ENCODE assay signal across 8 cellular contexts in genomic region chr7:134431805-134432204, GRCh38. TPM values are rescaled to one million over a fixed set of nuclear protein-coding genes. Genes with fewer than 3 reads are reported as not detected.
DNase-seq lines count a peak whose midpoint lies in the region; ATAC-seq and TF ChIP-seq lines count a peak whose summit lies in the region.

No MANE protein-coding gene starts in this region.

- no peaks in the 10 kb centered on the region for H3K36me3 Mint-ChIP-seq in IgD-negative memory B cell
- no peaks in the 10 kb centered on the region for H3K36me3 Mint-ChIP-seq in MCF 10A (ENCODE audit: insufficient read depth, unreplicated experiment)
- no peaks in the 10 kb centered on the region for H3K36me3 Mint-ChIP-seq in naive B cell

- ATAC-seq in naive B cell (ENCODE audit: low read depth in 2 of 2) (no peak), HG02678 (IDR thresholded peaks at IDR 0.05; ENCODE audit: unreplicated experiment) (no peak)

- peak overlapping the region in 7 of 11 experiments; percentile 44 to 74 (median 70); a peak in 5 of 22 replicates for H3K9ac ChIP-seq in BLaER1 treated with 17β-estradiol and CSF1 and Interleukin-3, amounts not matched to agents 10 nM and 100 nM

- peak overlapping the region in 1 of 3 donors; percentile 71 for H3K27ac Mint-ChIP-seq in IgD-negative memory B cell
- H3K27ac Mint-ChIP-seq in MCF 10A (ENCODE audit: low read depth, unreplicated experiment): no peak overlapping the region
- H3K27ac Mint-ChIP-seq in naive B cell: peak overlapping the region in 2 of 6 donors; percentile 30 to 79

- intact Hi-C loops in MCF 10A (cut with micrococcal nuclease): loop anchor here (1.0 to 10.0 kb wide), 5 partner anchors 46 to 513 kb away; no protein-coding TSS in a partner anchor

- H3K36me3 ChIP-seq in BLaER1 treated with 17β-estradiol and CSF1 and Interleukin-3, amounts not matched to agents 10 nM and 100 nM: no peaks in the 10 kb centered on the region

- H3K9me3 ChIP-seq in BLaER1 treated with 17β-estradiol and CSF1 and Interleukin-3, amounts not matched to agents 10 nM and 100 nM (replicated peaks in 1 of 11): peaks cover 0 to 4% (median 0%) of the 10 kb centered on the region in 11 experiments; a peak in 5 of 22 replicates

- H3K27me3 ChIP-seq in BLaER1 treated with 17β-estradiol and CSF1 and Interleukin-3, amounts not matched to agents 10 nM and 100 nM: no peaks in the 10 kb centered on the region

- H3K4me1 Mint-ChIP-seq in IgD-negative memory B cell: peaks cover 11 to 16% (median 16%) of the 10 kb centered on the region in 3 donors
- H3K4me1 Mint-ChIP-seq in MCF 10A (ENCODE audit: insufficient read depth, unreplicated experiment): peaks cover 17% of the 10 kb centered on the region
- peaks cover 15 to 27% (median 26%) of the 10 kb centered on the region in 3 donors for H3K4me1 Mint-ChIP-seq in naive B cell

- TF ChIP-seq CTCF in MCF 10A (IDR thresholded peaks at IDR 0.05; ENCODE audit: unreplicated experiment): no peak

- H3K9me3 Mint-ChIP-seq in IgD-negative memory B cell (no peaks in the 10 kb centered on the region), MCF 10A (ENCODE audit: unreplicated experiment) (no peaks in the 10 kb centered on the region), naive B cell (peaks cover 0 to 5% (median 0%) of the 10 kb centered on the region in 7 donors)

- peak overlapping the region; percentile 71 to 90 (median 83) for H3K4me2 ChIP-seq in BLaER1 treated with 17β-estradiol and CSF1 and Interleukin-3, amounts not matched to agents 10 nM and 100 nM

- peaks cover 19 to 42% (median 21%) of the 10 kb centered on the region in 10 experiments for H3K4me1 ChIP-seq in BLaER1 treated with 17β-estradiol and CSF1 and Interleukin-3, amounts not matched to agents 10 nM and 100 nM

- DNase-seq in MCF 10A (ENCODE audit: unreplicated experiment) (no peak), naive B cell (no peak), HCEC 1CT (no peak), MV-4-11 (lab: John Stamatoyannopoulos, UW) (no peak)
- no peak for DNase-seq in stimulated activated CD4-positive, alpha-beta T cell treated with anti-CD3 and anti-CD28 coated beads, Interleukin-4, amount 100 ng/mL, for 24 hours

- CTCF ChIA-PET in MCF 10A (lab: Yijun Ruan, JAX): interaction anchor here (0.5 to 5.8 kb wide), 35 partner anchors 10 to 1739 kb away, joined by 3 to 256 read pairs (median 5); partner anchors contain the start of genes AKR1B1 and AKR1B15

- no peaks in the 10 kb centered on the region for H3K27me3 Mint-ChIP-seq in IgD-negative memory B cell
- no peaks in the 10 kb centered on the region for H3K27me3 Mint-ChIP-seq in MCF 10A (ENCODE audit: insufficient read depth, unreplicated experiment)
- no peaks in the 10 kb centered on the region for H3K27me3 Mint-ChIP-seq in naive B cell

- H3K4me3 Mint-ChIP-seq in IgD-negative memory B cell (peak overlapping the region in 3 of 4 donors; percentile 6 to 81 (median 61)), MCF 10A (ENCODE audit: unreplicated experiment) (peak overlapping the region; percentile 67), naive B cell (peak overlapping the region in 6 of 8 donors; percentile 4 to 88 (median 82))

- BruUV-seq in MCF 10A (replicated peaks; lab: Mats Ljungman, UMichigan): no TSS peak

- peak overlapping the region; percentile 36 to 66 (median 49); a peak in 15 of 20 replicates for H3K4me3 ChIP-seq in BLaER1 treated with 17β-estradiol and CSF1 and Interleukin-3, amounts not matched to agents 10 nM and 100 nM

- H3K27ac ChIP-seq in BLaER1 treated with 17β-estradiol and CSF1 and Interleukin-3, amounts not matched to agents 10 nM and 100 nM: peak overlapping the region in 2 of 11 experiments; percentile 42 to 72; a peak in 1 of 22 replicates

- POLR2A ChIA-PET in MCF 10A (lab: Yijun Ruan, JAX): interaction anchor here (0.6 to 1.7 kb wide), 5 partner anchors 10 to 570 kb away, joined by 3 to 5 read pairs (median 4); no protein-coding TSS in a partner anchor

- H4K20me1 ChIP-seq in BLaER1 treated with 17β-estradiol and CSF1 and Interleukin-3, amounts not matched to agents 10 nM and 100 nM: no peaks in the 10 kb centered on the region

RNA-seq across cellular contexts. Expression of gene AKR1B1, which starts 27.1 kb away (rescaled TPM):
- polyA plus RNA-seq in IgD-negative memory B cell (125 TPM), naive B cell (ENCODE audit: low read depth in 6 of 6) (100 to 1,000 TPM; 134 to 174 (median 144) TPM)
- total RNA-seq in MCF 10A (2022): 115 and 128 TPM in 2 replicates
